10 cellular contexts compared by ENCODE assay signal in the genomic region with DNA sequence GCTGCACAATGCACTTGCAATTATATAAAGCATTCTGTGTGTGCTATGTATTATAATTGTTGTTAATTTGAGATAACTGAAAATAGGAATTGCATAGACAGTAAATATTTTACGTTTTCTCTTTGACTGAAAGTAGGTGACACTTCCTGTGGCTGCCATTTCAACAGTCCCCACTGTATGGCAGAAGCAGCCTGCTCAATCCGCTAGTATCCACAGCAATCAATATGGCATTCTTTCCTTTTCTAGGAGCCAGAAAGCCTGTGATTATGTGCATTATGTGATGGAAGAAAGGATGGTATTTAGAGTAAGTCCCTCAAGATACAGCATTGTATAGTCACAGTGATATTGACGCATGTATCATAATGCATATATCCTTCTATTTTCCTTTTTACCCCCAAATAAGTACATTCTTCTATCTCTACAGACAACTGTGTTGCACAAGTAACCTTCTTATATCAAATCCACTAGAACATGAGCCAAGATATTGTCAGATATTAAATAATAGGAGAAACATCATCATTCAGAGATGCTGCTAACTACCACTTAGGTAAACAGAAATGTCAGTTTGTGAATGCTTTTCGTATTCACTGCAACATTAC. TPM values are rescaled to one million over a fixed set of nuclear protein-coding genes. Genes with fewer than 3 reads are reported as not detected.
DNase-seq lines count a peak whose midpoint lies in the region; ATAC-seq and TF ChIP-seq lines count a peak whose summit lies in the region.
"Had no signal": no experiment of that assay in that cellular context is flagged by ENCODE, and none has a peak within 500 bp of the region (broad histone marks: within the 10 kb centered on the region; RNA-seq: fewer than 3 reads in every experiment).

No MANE protein-coding gene starts in this region.

- no peaks in the 10 kb centered on the region for H3K9me3 Mint-ChIP-seq in nephron progenitor cell

- no peak overlapping the region for H3K27ac Mint-ChIP-seq in nephron progenitor cell

- H3K4me3 Mint-ChIP-seq in nephron progenitor cell = no peak overlapping the region

- DNase-seq in NCI-H2081 (lab: John Stamatoyannopoulos, UW) (peak; percentile 15 to 66), NCI-H2081 treated with DMSO at 0.1 percent for 48 hours (lab: John Stamatoyannopoulos, UW) (no peak), NCI-H2107 (lab: John Stamatoyannopoulos, UW) (peak; percentile 43), cerebellum (ENCODE audit: low spot score) (peak; percentile 70), nephron progenitor cell (no peak), COLO668 (lab: John Stamatoyannopoulos, UW; ENCODE audit: unreplicated experiment) (no peak)

- no peak for ATAC-seq in GM21423 (IDR thresholded peaks at IDR 0.05; ENCODE audit: unreplicated experiment)
- ATAC-seq in HG02571 (IDR thresholded peaks at IDR 0.05; ENCODE audit: unreplicated experiment) = no peak

- no peaks in the 10 kb centered on the region for H3K36me3 Mint-ChIP-seq in nephron progenitor cell (ENCODE audit: low read depth)

- peaks cover 13% of the 10 kb centered on the region for H3K4me1 Mint-ChIP-seq in nephron progenitor cell

- peaks cover 16% of the 10 kb centered on the region for H3K27me3 Mint-ChIP-seq in nephron progenitor cell (ENCODE audit: low read depth, poor library complexity)

- TF ChIP-seq CTCF in nephron progenitor cell (IDR thresholded peaks at IDR 0.05) = peak; percentile 50

RNA-seq across cellular contexts. Expression of gene CARTPT, which starts 59.7 kb away (rescaled TPM):
- not detected for total RNA-seq in cerebellum
- total RNA-seq: activated CD8-positive, alpha-beta memory T cell treated with anti-CD3 and anti-CD28 coated beads for 36 hours; pulmonary artery endothelial cell had no signal

Comparison
In these comparisons a context has a peak if more than half of its experiments do, and no peak if none do; other contexts are left out.
1. DNase-seq: peak in NCI-H2081 (2 of 2), NCI-H2107 (single experiment) and cerebellum (single experiment); none in NCI-H2081 treated with DMSO at 0.1 percent for 48 hours (single experiment), nephron progenitor cell (single experiment) and COLO668 (single experiment).